Comparison of ENCODE assay signal across 33 cellular contexts in the genomic region with DNA sequence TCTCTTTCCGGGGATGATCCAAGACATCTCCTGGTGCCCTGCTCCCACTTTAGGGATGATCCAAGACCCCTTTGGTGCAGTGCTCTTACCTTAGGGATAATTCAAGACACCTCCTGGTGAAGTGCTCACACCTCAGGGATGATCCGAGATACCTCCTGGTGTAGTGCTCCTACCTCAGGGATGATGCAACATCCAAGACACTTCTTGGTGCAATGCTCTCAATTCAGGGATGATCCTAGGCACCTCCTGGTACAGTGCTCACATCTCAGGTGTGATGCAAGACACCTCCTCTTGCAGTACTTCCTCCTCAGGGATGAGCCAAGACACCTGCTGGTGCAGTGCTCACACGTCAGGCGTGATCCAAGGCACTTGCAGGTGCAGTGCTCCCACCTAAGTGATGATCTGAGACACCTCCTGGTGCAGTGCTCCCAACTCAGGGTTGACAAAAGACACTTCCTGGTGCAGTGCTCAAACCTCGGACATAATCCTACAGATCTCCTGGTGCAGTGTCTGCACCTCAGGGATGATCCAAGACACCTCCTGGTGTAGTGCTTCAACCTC.
"Had no signal": no experiment of that assay in that cellular context is flagged by ENCODE, and none has a peak within 500 bp of the region (broad histone marks: within the 10 kb centered on the region; RNA-seq: fewer than 3 reads in every experiment).

No MANE protein-coding gene starts in this region.

- H3K27ac ChIP-seq: ascending aorta, body of pancreas, brain microvascular endothelial cell, breast epithelium, cardiac muscle cell, VCaP had no signal

- H3K4me1 ChIP-seq: ascending aorta, body of pancreas, breast epithelium had no signal

- DNase-seq: activated B cell treated with CpG ODN at 0.5 μM for 24 hours; activated CD4-positive, alpha-beta memory T cell treated with anti-CD3 and anti-CD28 coated beads, Interleukin-2, amount 10 ng/mL, durations not matched to agents 7 days and 5 days; activated CD4-positive, alpha-beta T cell treated with anti-CD3 and anti-CD28 coated beads for 4 hours; activated CD4-positive, alpha-beta T cell treated with anti-CD3 and anti-CD28 coated beads, Interleukin-2, amount 10 ng/mL, durations not matched to agents 24 days and 14 days; activated CD4-positive, alpha-beta T cell treated with anti-CD3 and anti-CD28 coated beads, Interleukin-2, amount 50 U/mL, for 1 hour; activated CD4-positive, alpha-beta T cell treated with anti-CD3 and anti-CD28 coated beads, Interleukin-2, amount 50 U/mL, for 4 hours; activated CD4-positive, CD25-positive, alpha-beta regulatory T cell treated with anti-CD3 and anti-CD28 coated beads, Interleukin-2, amount 50 U/mL, for 72 hours; activated CD8-positive, alpha-beta memory T cell treated with anti-CD3 and anti-CD28 coated beads for 24 hours; activated CD8-positive, alpha-beta memory T cell treated with anti-CD3 and anti-CD28 coated beads, Interleukin-2, amount 10 ng/mL, durations not matched to agents 7 days and 5 days; activated CD8-positive, alpha-beta memory T cell treated with anti-CD3 and anti-CD28 coated beads, Interleukin-2, amount 50 U/mL, for 48 hours; activated CD8-positive, alpha-beta T cell treated with anti-CD3 and anti-CD28 coated beads, Interleukin-2, amount 10 ng/mL, durations not matched to agents 7 days and 5 days; activated effector memory CD4-positive, alpha-beta T cell treated with Interleukin-2 at 50 U/mL for 16 hours; activated gamma-delta T cell; activated naive CD4-positive, alpha-beta T cell treated with anti-CD3 and anti-CD28 coated beads, Interleukin-2, amount 10 ng/mL, durations not matched to agents 7 days and 5 days; activated naive CD4-positive, alpha-beta T cell treated with Interleukin-2 at 50 U/mL for 16 hours; activated naive CD8-positive, alpha-beta T cell treated with anti-CD3 and anti-CD28 coated beads, Interleukin-2, amount 10 ng/mL, durations not matched to agents 7 days and 5 days; activated naive CD8-positive, alpha-beta T cell treated with anti-CD3 and anti-CD28 coated beads, Interleukin-2, amount 50 U/mL, for 24 hours; activated T-cell treated with anti-CD3 and anti-CD28 coated beads, Interleukin-2, amount 50 U/mL, for 24 hours; activated T-cell treated with anti-CD3 and anti-CD28 coated beads, Interleukin-2, amount 50 U/mL, for 48 hours; amygdala; anterior cingulate cortex; body of pancreas; brain microvascular endothelial cell; caudate nucleus; cerebellar nuclear complex; T-helper 1 cell; T-helper 2 cell; T-helper 9 cell had no signal

- FAIRE-seq: TTC549 had no signal

- H3K4me3 ChIP-seq: ascending aorta, body of pancreas, breast epithelium, cardiac muscle cell had no signal

- H3K27me3 ChIP-seq: ascending aorta, body of pancreas, brain microvascular endothelial cell, breast epithelium, cardiac muscle cell had no signal

- ATAC-seq: activated CD8-positive, alpha-beta memory T cell treated with anti-CD3 and anti-CD28 coated beads, Interleukin-2, amount 10 ng/mL, durations not matched to agents 7 days and 5 days; activated CD8-positive, alpha-beta T cell treated with anti-CD3 and anti-CD28 coated beads, Interleukin-2, amount 10 ng/mL, durations not matched to agents 7 days and 5 days; activated naive CD8-positive, alpha-beta T cell treated with anti-CD3 and anti-CD28 coated beads, Interleukin-2, amount 50 U/mL, for 24 hours; body of pancreas had no signal

- H3K36me3 ChIP-seq: ascending aorta, brain microvascular endothelial cell, breast epithelium, cardiac muscle cell had no signal
